In the genomic region with DNA sequence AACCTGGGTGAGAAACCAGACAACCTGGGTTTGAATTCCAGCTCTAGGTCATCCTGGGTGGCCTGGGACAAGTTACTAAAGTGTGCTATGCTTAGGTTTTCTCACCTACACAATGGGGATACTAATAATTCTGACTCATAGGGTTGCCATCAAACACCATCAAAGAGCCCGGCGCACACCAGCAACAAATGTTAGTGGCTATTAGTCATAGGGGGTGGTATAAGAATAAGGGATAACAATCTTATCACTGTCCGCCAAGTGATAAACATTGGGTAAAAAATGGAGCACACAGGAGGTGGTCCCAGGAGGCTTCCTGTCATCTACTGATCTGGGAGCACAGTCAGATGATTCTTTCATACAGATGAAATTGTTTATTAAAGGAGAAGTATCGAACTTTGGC, we compare ENCODE assay signal across 1 cellular context.
TF ChIP-seq lines count a peak whose summit lies in the region.

No MANE protein-coding gene starts in this region.

TF ChIP-seq in HepG2, 621 proteins besides CTCF, POLR2A, EP300 and RAD21:
- TF ChIP-seq, protein P1, sequence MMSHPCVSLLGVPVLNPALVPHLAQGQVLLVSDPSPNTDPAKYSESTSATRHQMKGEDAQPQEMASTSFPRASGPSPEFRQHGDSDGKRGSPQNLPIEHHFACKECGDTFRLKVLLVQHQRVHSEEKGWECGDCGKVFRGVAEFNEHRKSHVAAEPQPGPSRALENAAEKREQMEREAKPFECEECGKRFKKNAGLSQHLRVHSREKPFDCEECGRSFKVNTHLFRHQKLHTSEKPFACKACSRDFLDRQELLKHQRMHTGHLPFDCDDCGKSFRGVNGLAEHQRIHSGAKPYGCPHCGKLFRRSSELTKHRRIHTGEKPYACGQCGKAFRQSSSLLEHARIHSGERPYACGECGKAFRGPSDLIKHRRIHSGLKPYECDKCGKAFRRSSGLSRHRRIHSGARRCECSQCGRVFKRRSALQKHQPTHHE (CRISPR knock-in tag; IDR thresholded peaks at IDR 0.05; ENCODE audit: borderline replicate concordance): no peak
- TF ChIP-seq PATZ1 (CRISPR knock-in tag; IDR thresholded peaks at IDR 0.05): no peak
- TF ChIP-seq ZNF350 (CRISPR knock-in tag; IDR thresholded peaks at IDR 0.05; ENCODE audit: borderline replicate concordance, low read depth): no peak
- no peak for TF ChIP-seq TGIF2 (CRISPR knock-in tag; IDR thresholded peaks at IDR 0.05)
- TF ChIP-seq PPARG (CRISPR knock-in tag; conservative IDR thresholded peaks at IDR 0.05): no peak
- TF ChIP-seq GPN1 (CRISPR knock-in tag; IDR thresholded peaks at IDR 0.05; ENCODE audit: borderline replicate concordance): no peak
- no peak for TF ChIP-seq THAP8 (CRISPR knock-in tag; IDR thresholded peaks at IDR 0.05; ENCODE audit: borderline replicate concordance)
- no peak for TF ChIP-seq ZNF274 (CRISPR knock-in tag; IDR thresholded peaks at IDR 0.05)
- TF ChIP-seq BRD4 (CRISPR knock-in tag; IDR thresholded peaks at IDR 0.05): no peak
- no peak for TF ChIP-seq CC2D1A (CRISPR knock-in tag; IDR thresholded peaks at IDR 0.05)
- TF ChIP-seq TEAD3 (CRISPR knock-in tag; optimal IDR thresholded peaks at IDR 0.05; ENCODE audit: borderline replicate concordance): no peak
- TF ChIP-seq ZNF44 (CRISPR knock-in tag; IDR thresholded peaks at IDR 0.05): no peak
- no peak for TF ChIP-seq ZNF704 (CRISPR knock-in tag; IDR thresholded peaks at IDR 0.05; ENCODE audit: borderline replicate concordance)
- TF ChIP-seq KAT8 (CRISPR knock-in tag; IDR thresholded peaks at IDR 0.05): no peak
- TF ChIP-seq ZNF660 (CRISPR knock-in tag; IDR thresholded peaks at IDR 0.05; ENCODE audit: borderline replicate concordance, low read depth): no peak
- no peak for TF ChIP-seq SYNCRIP (IDR thresholded peaks at IDR 0.05; ENCODE audit: insufficient read depth, low read depth, low read length)
- TF ChIP-seq ZNF562 (CRISPR knock-in tag; IDR thresholded peaks at IDR 0.05; ENCODE audit: borderline replicate concordance): no peak
- TF ChIP-seq TFE3 (CRISPR knock-in tag; IDR thresholded peaks at IDR 0.05): no peak
- TF ChIP-seq KDM4B (CRISPR knock-in tag; IDR thresholded peaks at IDR 0.05): no peak
- no peak for TF ChIP-seq HNF4G (IDR thresholded peaks at IDR 0.05; ENCODE audit: borderline replicate concordance, low read depth, low read length)
- no peak for TF ChIP-seq HNF4G (CRISPR knock-in tag; IDR thresholded peaks at IDR 0.05; ENCODE audit: borderline replicate concordance, low read depth)
TF ChIP-seq in HepG2: peak in this region for 0.
